Comparison of ENCODE assay signal across 8 cellular contexts in genomic region chr15:83206387-83206970, GRCh38. TPM values are rescaled to one million over a fixed set of nuclear protein-coding genes. Genes with fewer than 3 reads are reported as not detected.
DNase-seq lines count a peak whose midpoint lies in the region; ATAC-seq and TF ChIP-seq lines count a peak whose summit lies in the region.

No MANE protein-coding gene starts in this region.

- no peaks in the 10 kb centered on the region for H3K27me3 ChIP-seq in HAP-1 (ENCODE audit: low read depth)

- DNase-seq in ACHN (peak; percentile 27), HAP-1 (ENCODE audit: low spot score in 2 of 2) (peak in 1 of 2 experiments; percentile 53), glutamatergic neuron (no peak), progenitor cell of endocrine pancreas (ENCODE audit: low spot score, unreplicated experiment) (no peak), NCI-H2081 (lab: John Stamatoyannopoulos, UW) (no peak)
- DNase-seq in activated T-cell treated with anti-CD3 and anti-CD28 coated beads, Interleukin-2, amount 50 U/mL, for 4 hours: no peak

- peaks cover 46% of the 10 kb centered on the region for H3K4me1 ChIP-seq in HAP-1

- peaks cover 17% of the 10 kb centered on the region for H3K4me1 Mint-ChIP-seq in activated T-cell treated with anti-CD3 and anti-CD28 coated beads, Interleukin-2, amount 50 U/mL, for 4 hours (ENCODE audit: low read depth)
- peaks cover 21% of the 10 kb centered on the region for H3K4me1 Mint-ChIP-seq in glutamatergic neuron (ENCODE audit: low read depth, unreplicated experiment)
- peaks cover 31% of the 10 kb centered on the region for H3K4me1 Mint-ChIP-seq in progenitor cell of endocrine pancreas (ENCODE audit: low read depth)

- TF ChIP-seq CTCF in glutamatergic neuron (IDR thresholded peaks at IDR 0.05; ENCODE audit: partially characterized antibody, unreplicated experiment): no peak
- no peak for TF ChIP-seq CTCF in progenitor cell of endocrine pancreas (IDR thresholded peaks at IDR 0.05; ENCODE audit: unreplicated experiment)

- H3K27ac Mint-ChIP-seq in glutamatergic neuron (ENCODE audit: unreplicated experiment) (peak overlapping the region; percentile 100), progenitor cell of endocrine pancreas (peak overlapping the region; percentile 99)

- peaks cover 19% of the 10 kb centered on the region for H3K27me3 Mint-ChIP-seq in activated T-cell treated with anti-CD3 and anti-CD28 coated beads, Interleukin-2, amount 50 U/mL, for 4 hours (ENCODE audit: low read depth)
- H3K27me3 Mint-ChIP-seq in glutamatergic neuron (ENCODE audit: unreplicated experiment) (peaks cover 9% of the 10 kb centered on the region), progenitor cell of endocrine pancreas (no peaks in the 10 kb centered on the region)

- no peak for ATAC-seq in activated T-cell treated with anti-CD3 and anti-CD28 coated beads, Interleukin-2, amount 50 U/mL, for 4 hours
- ATAC-seq in HG03280 (IDR thresholded peaks at IDR 0.05; ENCODE audit: unreplicated experiment) (no peak), HG03354 (IDR thresholded peaks at IDR 0.05; ENCODE audit: poor library complexity, severe bottlenecking, unreplicated experiment) (no peak)

- no peaks in the 10 kb centered on the region for H3K9me3 ChIP-seq in HAP-1

- H3K9me3 Mint-ChIP-seq in activated T-cell treated with anti-CD3 and anti-CD28 coated beads, Interleukin-2, amount 50 U/mL, for 4 hours: no peaks in the 10 kb centered on the region
- peaks cover 8% of the 10 kb centered on the region for H3K9me3 Mint-ChIP-seq in glutamatergic neuron (ENCODE audit: unreplicated experiment)
- H3K9me3 Mint-ChIP-seq in progenitor cell of endocrine pancreas (ENCODE audit: low read depth): no peaks in the 10 kb centered on the region

- peak overlapping the region; percentile 80 for H3K4me3 Mint-ChIP-seq in activated T-cell treated with anti-CD3 and anti-CD28 coated beads, Interleukin-2, amount 50 U/mL, for 4 hours
- peak overlapping the region; percentile 100 for H3K4me3 Mint-ChIP-seq in glutamatergic neuron (ENCODE audit: unreplicated experiment)
- H3K4me3 Mint-ChIP-seq in progenitor cell of endocrine pancreas (ENCODE audit: low read depth): peak overlapping the region; percentile 98

- peak overlapping the region; percentile 70 for H3K4me3 ChIP-seq in HAP-1

- in situ Hi-C loops in ACHN (cut with HindIII; ENCODE audit: low pct_ligation_motif_present, low pct_unique_long_range_greater_than_20kb, low sequenced_read_pairs) (no loop called here), HAP-1 (cut with MboI; ENCODE audit: low sequenced_read_pairs) (no loop called here)

- no peaks in the 10 kb centered on the region; the same call in 1 of the 2 replicates for H3K36me3 ChIP-seq in HAP-1 (replicated peaks)

- no peaks in the 10 kb centered on the region for H3K36me3 Mint-ChIP-seq in activated T-cell treated with anti-CD3 and anti-CD28 coated beads, Interleukin-2, amount 50 U/mL, for 4 hours (ENCODE audit: insufficient read depth)
- H3K36me3 Mint-ChIP-seq in glutamatergic neuron (ENCODE audit: unreplicated experiment) (peaks cover 5% of the 10 kb centered on the region), progenitor cell of endocrine pancreas (ENCODE audit: insufficient read depth) (no peaks in the 10 kb centered on the region)

RNA-seq across cellular contexts. Expression of gene HDGFL3, which starts 1.1 kb away (rescaled TPM):
- total RNA-seq in activated T-cell treated with anti-CD3 and anti-CD28 coated beads, Interleukin-2, amount 50 U/mL, for 4 hours: 10 to 100 TPM in 1 of 3 donors, 1 to 10 TPM in 2; 3.4 to 10.9 (median 3.9) TPM
- total RNA-seq in glutamatergic neuron (ENCODE audit: unreplicated experiment): 130 TPM
- 117 and 121 TPM in 2 replicates for total RNA-seq in progenitor cell of endocrine pancreas
